Comparison of ENCODE assay signal across 8 cellular contexts in genomic region chr2:130372055-130372832, GRCh38. TPM values are rescaled to one million over a fixed set of nuclear protein-coding genes. Genes with fewer than 3 reads are reported as not detected.
DNase-seq lines count a peak whose midpoint lies in the region; ATAC-seq and TF ChIP-seq lines count a peak whose summit lies in the region.

No MANE protein-coding gene starts in this region.

- H3K27ac ChIP-seq in coronary artery, result peak overlapping the region; percentile 59 to 94
- H3K27ac ChIP-seq in left lung, result peak overlapping the region; percentile 86 to 95

- H3K27me3 Mint-ChIP-seq in activated CD4-positive, alpha-beta T cell treated with anti-CD3 and anti-CD28 coated beads for 36 hours, result no peaks in the 10 kb centered on the region

- peaks cover 20 to 76% of the 10 kb centered on the region in 2 donors for H3K4me1 ChIP-seq in left lung

- peaks cover 60% of the 10 kb centered on the region for H3K4me1 Mint-ChIP-seq in activated CD4-positive, alpha-beta T cell treated with anti-CD3 and anti-CD28 coated beads for 36 hours

- intact Hi-C loops in activated CD4-positive, alpha-beta T cell treated with anti-CD3 and anti-CD28 coated beads for 36 hours (cut with DNase I, micrococcal nuclease), result loop anchor here (1.0 to 10.0 kb wide), 6 partner anchors 16 to 1123 kb away; partner anchors contain the start of genes IMP4 (in 2 of the 2), FAM168B (in 1 of the 2), MZT2A (in 1 of the 2) and PTPN18 (in 1 of the 2)
- intact Hi-C loops in left lung (cut with DNase I), result no loop called here

- peak overlapping the region; percentile 84 for H3K4me3 Mint-ChIP-seq in activated CD4-positive, alpha-beta T cell treated with anti-CD3 and anti-CD28 coated beads for 36 hours

- no peaks in the 10 kb centered on the region for H3K9me3 Mint-ChIP-seq in activated CD4-positive, alpha-beta T cell treated with anti-CD3 and anti-CD28 coated beads for 36 hours (ENCODE audit: low read depth)

- peak overlapping the region; percentile 96 for H3K27ac Mint-ChIP-seq in activated CD4-positive, alpha-beta T cell treated with anti-CD3 and anti-CD28 coated beads for 36 hours

- no peaks in the 10 kb centered on the region for H3K27me3 ChIP-seq in left lung

- DNase-seq in AG04449 (ENCODE audit: low read depth, low spot score) (no peak), NCI-H2171 (lab: John Stamatoyannopoulos, UW) (peak; percentile 63), coronary artery (ENCODE audit: low spot score) (peak; percentile 94), left lung (peak; percentile 92 to 98)
- DNase-seq in activated CD4-positive, alpha-beta T cell treated with anti-CD3 and anti-CD28 coated beads for 36 hours, result peak; percentile 85
- DNase-seq in stimulated activated CD4-positive, alpha-beta T cell treated with anti-CD3 and anti-CD28 coated beads, Interleukin-2, amount 100 ng/mL, for 48 hours, result peak; percentile 76 to 79

- ATAC-seq in GM18511 (IDR thresholded peaks at IDR 0.05; ENCODE audit: unreplicated experiment), result peak; percentile 78
- peak; percentile 71 for ATAC-seq in HG02973 (IDR thresholded peaks at IDR 0.05; ENCODE audit: unreplicated experiment)
- ATAC-seq in activated CD4-positive, alpha-beta T cell treated with anti-CD3 and anti-CD28 coated beads for 36 hours, result peak; percentile 68
- ATAC-seq in left lung, result peak; percentile 98

- peaks cover 45% of the 10 kb centered on the region for H3K36me3 Mint-ChIP-seq in activated CD4-positive, alpha-beta T cell treated with anti-CD3 and anti-CD28 coated beads for 36 hours (ENCODE audit: low read depth)

- TF ChIP-seq CTCF in AG04449 (IDR thresholded peaks at IDR 0.05; ENCODE audit: insufficient read depth, low read length, missing control alignments) (peak; percentile 95), coronary artery (IDR thresholded peaks at IDR 0.05) (peak; percentile 78), left lung (IDR thresholded peaks at IDR 0.05) (peak; percentile 94)

- CTCF ChIA-PET in AG04449 (lab: Yijun Ruan, JAX), result interaction anchor here (1.0 to 2.5 kb wide), 13 partner anchors 10 to 193 kb away, joined by 3 to 53 read pairs (median 6); partner anchors contain the start of genes IMP4 and PTPN18
- CTCF ChIA-PET in activated CD4-positive, alpha-beta T cell treated with anti-CD3 and anti-CD28 coated beads for 36 hours (lab: Charles Lee), result interaction anchor here (0.7 to 1.5 kb wide), 11 partner anchors 7 to 77 kb away, joined by 3 to 14 read pairs (median 4); a partner anchor contains a TSS

- H3K36me3 ChIP-seq in left lung, result peaks cover 0 to 25% of the 10 kb centered on the region in 2 donors

- POLR2A ChIA-PET in AG04449 (lab: Yijun Ruan, JAX), result interaction anchor here (0.5 to 1.7 kb wide), 3 partner anchors 12 to 21 kb away, joined by 3 to 6 read pairs (median 3); no protein-coding TSS in a partner anchor
- POLR2A ChIA-PET in activated CD4-positive, alpha-beta T cell treated with anti-CD3 and anti-CD28 coated beads for 36 hours (lab: Charles Lee), result interaction anchor here (1.5 kb wide), 1 partner anchor 29 kb away, joined by 3 read pairs; the partner anchor contains the start of gene IMP4

- H3K9me3 ChIP-seq in left lung, result no peaks in the 10 kb centered on the region

- H3K4me3 ChIP-seq in AG04449 (ENCODE audit: low read depth, low read length), result peak overlapping the region; percentile 90
- H3K4me3 ChIP-seq in coronary artery, result peak overlapping the region; percentile 80
- peak overlapping the region; percentile 72 to 92 for H3K4me3 ChIP-seq in left lung

RNA-seq across cellular contexts. Expression of gene PTPN18, which starts 16.4 kb away (rescaled TPM):
- 10 to 100 TPM; 41.6 to 49.3 TPM for total RNA-seq in activated CD4-positive, alpha-beta T cell treated with anti-CD3 and anti-CD28 coated beads for 36 hours
- total RNA-seq in left lung, result 10 to 100 TPM; 66.7 to 74.7 TPM

RNA-seq across cellular contexts. Expression of gene IMP4, which starts 29.5 kb away (rescaled TPM):
- 100 to 1,000 TPM; 148 to 169 TPM for total RNA-seq in activated CD4-positive, alpha-beta T cell treated with anti-CD3 and anti-CD28 coated beads for 36 hours
- 10 to 100 TPM; 52.3 to 82.2 TPM for total RNA-seq in left lung

Comparison
In these comparisons a context has a peak if more than half of its experiments do, and no peak if none do; other contexts are left out.
1. intact Hi-C loops: an anchor here in activated CD4-positive, alpha-beta T cell treated with anti-CD3 and anti-CD28 coated beads for 36 hours (1.0 to 10.0 kb wide); none called in left lung.